Comparison of ENCODE assay signal across 1 cellular context in genomic region chr2:133674433-133675331, GRCh38.
TF ChIP-seq lines count a peak whose summit lies in the region.

No MANE protein-coding gene starts in this region.

TF ChIP-seq in HepG2, 621 proteins besides CTCF, POLR2A, EP300 and RAD21 (continued from another document):
- TF ChIP-seq, protein P1, sequence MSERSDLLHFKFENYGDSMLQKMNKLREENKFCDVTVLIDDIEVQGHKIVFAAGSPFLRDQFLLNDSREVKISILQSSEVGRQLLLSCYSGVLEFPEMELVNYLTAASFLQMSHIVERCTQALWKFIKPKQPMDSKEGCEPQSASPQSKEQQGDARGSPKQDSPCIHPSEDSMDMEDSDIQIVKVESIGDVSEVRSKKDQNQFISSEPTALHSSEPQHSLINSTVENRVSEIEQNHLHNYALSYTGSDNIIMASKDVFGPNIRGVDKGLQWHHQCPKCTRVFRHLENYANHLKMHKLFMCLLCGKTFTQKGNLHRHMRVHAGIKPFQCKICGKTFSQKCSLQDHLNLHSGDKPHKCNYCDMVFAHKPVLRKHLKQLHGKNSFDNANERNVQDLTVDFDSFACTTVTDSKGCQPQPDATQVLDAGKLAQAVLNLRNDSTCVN (CRISPR knock-in tag; IDR thresholded peaks at IDR 0.05; ENCODE audit: borderline replicate concordance): peak; percentile 90
- TF ChIP-seq SMYD3 (CRISPR knock-in tag; IDR thresholded peaks at IDR 0.05) (no peak), ZNF10 (CRISPR knock-in tag; IDR thresholded peaks at IDR 0.05; ENCODE audit: borderline replicate concordance, low read depth) (no peak), ZSCAN9 (CRISPR knock-in tag; IDR thresholded peaks at IDR 0.05; ENCODE audit: borderline replicate concordance) (0 out of 2 replicates have a peak, but pooled peaks have one; percentile 10), FOXA1 (IDR thresholded peaks at IDR 0.05) (no peak), FOXA1 (CRISPR knock-in tag; IDR thresholded peaks at IDR 0.05) (peak; percentile 34; the same call in 1 of the 2 replicates), GPBP1L1 (CRISPR knock-in tag; IDR thresholded peaks at IDR 0.05) (no peak), NRL (CRISPR knock-in tag; IDR thresholded peaks at IDR 0.05; ENCODE audit: borderline replicate concordance) (no peak), GFI1 (CRISPR knock-in tag; IDR thresholded peaks at IDR 0.05; ENCODE audit: borderline replicate concordance) (0 out of 2 replicates have a peak, but pooled peaks have one; percentile 39), NFIC (IDR thresholded peaks at IDR 0.05; ENCODE audit: low read length) (0 out of 2 replicates have a peak, but pooled peaks have one; percentile 30), PRMT3 (CRISPR knock-in tag; IDR thresholded peaks at IDR 0.05; ENCODE audit: borderline replicate concordance, low read depth) (no peak), SATB2 (CRISPR knock-in tag; IDR thresholded peaks at IDR 0.05) (no peak), ZNF501 (CRISPR knock-in tag; IDR thresholded peaks at IDR 0.05) (0 out of 2 replicates have a peak, but pooled peaks have one; percentile 19), ZNF274 (CRISPR knock-in tag; IDR thresholded peaks at IDR 0.05) (no peak), ZSCAN21 (CRISPR knock-in tag; IDR thresholded peaks at IDR 0.05; ENCODE audit: borderline replicate concordance) (no peak), ZNF597 (CRISPR knock-in tag; IDR thresholded peaks at IDR 0.05) (no peak), THAP11 (CRISPR knock-in tag; IDR thresholded peaks at IDR 0.05) (no peak), ZNF121 (CRISPR knock-in tag; IDR thresholded peaks at IDR 0.05) (no peak), XRCC5 (optimal IDR thresholded peaks at IDR 0.05; ENCODE audit: low read length) (no peak), SIX4 (CRISPR knock-in tag; IDR thresholded peaks at IDR 0.05) (no peak), SIX1 (CRISPR knock-in tag; IDR thresholded peaks at IDR 0.05; ENCODE audit: borderline replicate concordance) (0 out of 2 replicates have a peak, but pooled peaks have one; percentile 13), BORCS8-MEF2B (CRISPR knock-in tag; IDR thresholded peaks at IDR 0.05) (no peak), ZNF619 (CRISPR knock-in tag; IDR thresholded peaks at IDR 0.05) (no peak), ZNF878 (CRISPR knock-in tag; IDR thresholded peaks at IDR 0.05) (0 out of 2 replicates have a peak, but pooled peaks have one; percentile 27), MAX (IDR thresholded peaks at IDR 0.05) (0 out of 2 replicates have a peak, but pooled peaks have one; percentile 22), HCFC1 (IDR thresholded peaks at IDR 0.05; ENCODE audit: low read depth, low read length) (no peak), GLMP (CRISPR knock-in tag; IDR thresholded peaks at IDR 0.05; ENCODE audit: borderline replicate concordance) (no peak)
- TF ChIP-seq, protein P2, sequence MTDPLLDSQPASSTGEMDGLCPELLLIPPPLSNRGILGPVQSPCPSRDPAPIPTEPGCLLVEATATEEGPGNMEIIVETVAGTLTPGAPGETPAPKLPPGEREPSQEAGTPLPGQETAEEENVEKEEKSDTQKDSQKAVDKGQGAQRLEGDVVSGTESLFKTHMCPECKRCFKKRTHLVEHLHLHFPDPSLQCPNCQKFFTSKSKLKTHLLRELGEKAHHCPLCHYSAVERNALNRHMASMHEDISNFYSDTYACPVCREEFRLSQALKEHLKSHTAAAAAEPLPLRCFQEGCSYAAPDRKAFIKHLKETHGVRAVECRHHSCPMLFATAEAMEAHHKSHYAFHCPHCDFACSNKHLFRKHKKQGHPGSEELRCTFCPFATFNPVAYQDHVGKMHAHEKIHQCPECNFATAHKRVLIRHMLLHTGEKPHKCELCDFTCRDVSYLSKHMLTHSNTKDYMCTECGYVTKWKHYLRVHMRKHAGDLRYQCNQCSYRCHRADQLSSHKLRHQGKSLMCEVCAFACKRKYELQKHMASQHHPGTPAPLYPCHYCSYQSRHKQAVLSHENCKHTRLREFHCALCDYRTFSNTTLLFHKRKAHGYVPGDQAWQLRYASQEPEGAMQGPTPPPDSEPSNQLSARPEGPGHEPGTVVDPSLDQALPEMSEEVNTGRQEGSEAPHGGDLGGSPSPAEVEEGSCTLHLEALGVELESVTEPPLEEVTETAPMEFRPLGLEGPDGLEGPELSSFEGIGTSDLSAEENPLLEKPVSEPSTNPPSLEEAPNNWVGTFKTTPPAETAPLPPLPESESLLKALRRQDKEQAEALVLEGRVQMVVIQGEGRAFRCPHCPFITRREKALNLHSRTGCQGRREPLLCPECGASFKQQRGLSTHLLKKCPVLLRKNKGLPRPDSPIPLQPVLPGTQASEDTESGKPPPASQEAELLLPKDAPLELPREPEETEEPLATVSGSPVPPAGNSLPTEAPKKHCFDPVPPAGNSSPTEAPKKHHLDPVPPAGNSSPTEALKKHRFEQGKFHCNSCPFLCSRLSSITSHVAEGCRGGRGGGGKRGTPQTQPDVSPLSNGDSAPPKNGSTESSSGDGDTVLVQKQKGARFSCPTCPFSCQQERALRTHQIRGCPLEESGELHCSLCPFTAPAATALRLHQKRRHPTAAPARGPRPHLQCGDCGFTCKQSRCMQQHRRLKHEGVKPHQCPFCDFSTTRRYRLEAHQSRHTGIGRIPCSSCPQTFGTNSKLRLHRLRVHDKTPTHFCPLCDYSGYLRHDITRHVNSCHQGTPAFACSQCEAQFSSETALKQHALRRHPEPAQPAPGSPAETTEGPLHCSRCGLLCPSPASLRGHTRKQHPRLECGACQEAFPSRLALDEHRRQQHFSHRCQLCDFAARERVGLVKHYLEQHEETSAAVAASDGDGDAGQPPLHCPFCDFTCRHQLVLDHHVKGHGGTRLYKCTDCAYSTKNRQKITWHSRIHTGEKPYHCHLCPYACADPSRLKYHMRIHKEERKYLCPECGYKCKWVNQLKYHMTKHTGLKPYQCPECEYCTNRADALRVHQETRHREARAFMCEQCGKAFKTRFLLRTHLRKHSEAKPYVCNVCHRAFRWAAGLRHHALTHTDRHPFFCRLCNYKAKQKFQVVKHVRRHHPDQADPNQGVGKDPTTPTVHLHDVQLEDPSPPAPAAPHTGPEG (CRISPR knock-in tag; IDR thresholded peaks at IDR 0.05): no peak
- TF ChIP-seq, protein P3, sequence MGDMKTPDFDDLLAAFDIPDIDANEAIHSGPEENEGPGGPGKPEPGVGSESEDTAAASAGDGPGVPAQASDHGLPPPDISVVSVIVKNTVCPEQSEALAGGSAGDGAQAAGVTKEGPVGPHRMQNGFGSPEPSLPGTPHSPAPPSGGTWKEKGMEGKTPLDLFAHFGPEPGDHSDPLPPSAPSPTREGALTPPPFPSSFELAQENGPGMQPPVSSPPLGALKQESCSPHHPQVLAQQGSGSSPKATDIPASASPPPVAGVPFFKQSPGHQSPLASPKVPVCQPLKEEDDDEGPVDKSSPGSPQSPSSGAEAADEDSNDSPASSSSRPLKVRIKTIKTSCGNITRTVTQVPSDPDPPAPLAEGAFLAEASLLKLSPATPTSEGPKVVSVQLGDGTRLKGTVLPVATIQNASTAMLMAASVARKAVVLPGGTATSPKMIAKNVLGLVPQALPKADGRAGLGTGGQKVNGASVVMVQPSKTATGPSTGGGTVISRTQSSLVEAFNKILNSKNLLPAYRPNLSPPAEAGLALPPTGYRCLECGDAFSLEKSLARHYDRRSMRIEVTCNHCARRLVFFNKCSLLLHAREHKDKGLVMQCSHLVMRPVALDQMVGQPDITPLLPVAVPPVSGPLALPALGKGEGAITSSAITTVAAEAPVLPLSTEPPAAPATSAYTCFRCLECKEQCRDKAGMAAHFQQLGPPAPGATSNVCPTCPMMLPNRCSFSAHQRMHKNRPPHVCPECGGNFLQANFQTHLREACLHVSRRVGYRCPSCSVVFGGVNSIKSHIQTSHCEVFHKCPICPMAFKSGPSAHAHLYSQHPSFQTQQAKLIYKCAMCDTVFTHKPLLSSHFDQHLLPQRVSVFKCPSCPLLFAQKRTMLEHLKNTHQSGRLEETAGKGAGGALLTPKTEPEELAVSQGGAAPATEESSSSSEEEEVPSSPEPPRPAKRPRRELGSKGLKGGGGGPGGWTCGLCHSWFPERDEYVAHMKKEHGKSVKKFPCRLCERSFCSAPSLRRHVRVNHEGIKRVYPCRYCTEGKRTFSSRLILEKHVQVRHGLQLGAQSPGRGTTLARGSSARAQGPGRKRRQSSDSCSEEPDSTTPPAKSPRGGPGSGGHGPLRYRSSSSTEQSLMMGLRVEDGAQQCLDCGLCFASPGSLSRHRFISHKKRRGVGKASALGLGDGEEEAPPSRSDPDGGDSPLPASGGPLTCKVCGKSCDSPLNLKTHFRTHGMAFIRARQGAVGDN (CRISPR knock-in tag; IDR thresholded peaks at IDR 0.05): no peak
TF ChIP-seq in HepG2: peak in this region for 9.
